In the genomic region with DNA sequence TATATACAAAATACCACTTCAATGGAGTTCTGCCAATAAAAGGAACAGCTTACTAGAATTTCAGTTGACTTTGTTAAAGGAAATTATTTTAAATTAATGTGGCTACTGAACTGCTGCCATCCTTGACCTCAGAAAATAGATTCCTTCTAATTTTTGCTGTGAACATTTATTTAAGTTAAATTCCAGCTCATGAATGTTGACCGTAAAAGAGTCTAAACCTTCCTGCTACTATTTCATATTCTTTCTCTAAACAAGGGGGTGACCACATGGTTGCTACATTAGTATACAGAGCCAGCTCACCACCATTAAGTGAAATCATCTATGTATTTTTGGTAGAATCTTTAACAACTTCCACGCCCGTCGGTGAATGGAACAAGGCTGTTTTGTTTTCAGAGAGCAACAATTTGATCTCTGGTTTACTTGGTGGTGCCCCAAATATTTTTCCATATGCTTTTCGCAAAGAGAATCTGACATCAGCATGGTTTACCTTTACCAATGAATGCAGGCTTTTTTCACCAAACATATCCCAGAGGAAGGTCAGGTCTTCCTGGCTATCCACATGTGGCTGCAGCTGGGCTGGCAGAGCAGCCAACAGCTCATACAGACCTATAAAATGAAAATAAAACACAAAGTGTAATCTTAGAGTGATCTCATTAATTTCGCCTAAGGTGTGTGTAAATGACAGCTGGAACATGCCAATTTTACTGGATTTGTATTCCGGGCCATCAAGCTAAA, we compare ENCODE assay signal across 20 cellular contexts.
DNase-seq lines count a peak whose midpoint lies in the region; ATAC-seq and TF ChIP-seq lines count a peak whose summit lies in the region.
"Had no signal": no experiment of that assay in that cellular context is flagged by ENCODE, and none has a peak within 500 bp of the region (broad histone marks: within the 10 kb centered on the region; RNA-seq: fewer than 3 reads in every experiment).

No MANE protein-coding gene starts in this region.

- POLR2A ChIA-PET in HEK293 (lab: Yijun Ruan, JAX) = no interaction called here
- POLR2A ChIA-PET in naive thymus-derived CD8-positive, alpha-beta T cell (lab: Charles Lee) = no interaction called here

- H3K4me1 Mint-ChIP-seq in naive thymus-derived CD8-positive, alpha-beta T cell = peaks cover 6 to 24% (median 15%) of the 10 kb centered on the region in 4 donors

- H3K9me3 ChIP-seq in HEK293 (ENCODE audit: control insufficient read depth, insufficient read depth, low read depth, low read length) (no peaks in the 10 kb centered on the region), tibial artery (no peaks in the 10 kb centered on the region)
- H3K9me3 ChIP-seq: SK-N-SH had no signal

- no peaks in the 10 kb centered on the region for H3K27me3 Mint-ChIP-seq in naive thymus-derived CD8-positive, alpha-beta T cell

- no peaks in the 10 kb centered on the region for H3K36me3 ChIP-seq in HEK293 (ENCODE audit: control insufficient read depth in 2 of 2, insufficient read depth in 1 of 2, low read length in 2 of 2)
- no peaks in the 10 kb centered on the region for H3K36me3 ChIP-seq in brain microvascular endothelial cell (replicated peaks)
- H3K36me3 ChIP-seq in tibial artery = no peaks in the 10 kb centered on the region

- H3K36me3 Mint-ChIP-seq in naive thymus-derived CD8-positive, alpha-beta T cell = peaks cover 8 to 75% (median 41%) of the 10 kb centered on the region in 3 donors

- H3K4me3 ChIP-seq in HEK293 (ENCODE audit: low read depth, low read length) = no peak overlapping the region
- no peak overlapping the region for H3K4me3 ChIP-seq in brain microvascular endothelial cell (ENCODE audit: low read depth, low read length)
- no peak overlapping the region for H3K4me3 ChIP-seq in tibial artery
- H3K4me3 ChIP-seq: BLaER1 treated with 17β-estradiol and CSF1 and Interleukin-3, amounts not matched to agents 10 nM and 100 nM had no signal

- in situ Hi-C loops in brain microvascular endothelial cell (cut with HindIII; ENCODE audit: low pct_ligation_motif_present, low sequenced_read_pairs) = no loop called here

- no peak for DNase-seq in brain microvascular endothelial cell
- peak; percentile 7 for DNase-seq in iris pigment epithelial cell (ENCODE audit: low read depth)
- DNase-seq in tibial artery = no peak
- no peak for DNase-seq in NCI-H2171 treated with DMSO at 0.1 percent for 48 hours (lab: John Stamatoyannopoulos, UW)
- DNase-seq in effector CD4-positive, alpha-beta T cell = no peak
- DNase-seq in naive thymus-derived CD8-positive, alpha-beta T cell = no peak
- DNase-seq: CD8-positive, alpha-beta T cell; DMS53; H7; MM.1S; NCI-H1105; NCI-H2081; NCI-H510A treated with DMSO at 0.1 percent for 48 hours; NCI-H774; OCI-M1; SHP77; SK-N-SH had no signal

- H3K27me3 ChIP-seq in brain microvascular endothelial cell (replicated peaks) (no peaks in the 10 kb centered on the region), tibial artery (no peaks in the 10 kb centered on the region)
- H3K27me3 ChIP-seq: BLaER1 treated with 17β-estradiol and CSF1 and Interleukin-3, amounts not matched to agents 10 nM and 100 nM had no signal

- H3K4me3 Mint-ChIP-seq in naive thymus-derived CD8-positive, alpha-beta T cell = no peak overlapping the region
- H3K4me3 Mint-ChIP-seq: CD8-positive, alpha-beta T cell had no signal

- H3K9me3 Mint-ChIP-seq in naive thymus-derived CD8-positive, alpha-beta T cell = no peaks in the 10 kb centered on the region
- H3K9me3 Mint-ChIP-seq: CD8-positive, alpha-beta T cell had no signal

- H3K27ac Mint-ChIP-seq in naive thymus-derived CD8-positive, alpha-beta T cell = no peak overlapping the region
- H3K27ac Mint-ChIP-seq: CD8-positive, alpha-beta T cell had no signal

- peaks cover 12% of the 10 kb centered on the region for H3K4me1 ChIP-seq in HEK293 (ENCODE audit: control insufficient read depth, insufficient read depth, low read length)
- H3K4me1 ChIP-seq in tibial artery = peaks cover 0 to 49% (median 6%) of the 10 kb centered on the region in 4 donors

- H3K27ac ChIP-seq in HEK293 (ENCODE audit: extremely low read depth, low read depth, low read length) (no peak overlapping the region; the same call in 1 of the 2 replicates), brain microvascular endothelial cell (peak overlapping the region; percentile 18), tibial artery (peak overlapping the region; percentile 36 to 60)
- H3K27ac ChIP-seq: BLaER1 treated with 17β-estradiol and CSF1 and Interleukin-3, amounts not matched to agents 10 nM and 100 nM; HL-60 had no signal

- TF ChIP-seq CTCF in HEK293 (tag by site-specific recombination; IDR thresholded peaks at IDR 0.05) (no peak), brain microvascular endothelial cell (IDR thresholded peaks at IDR 0.05; ENCODE audit: low read depth, low read length, missing control alignments) (no peak), tibial artery (IDR thresholded peaks at IDR 0.05) (no peak)

- ATAC-seq in naive thymus-derived CD8-positive, alpha-beta T cell = no peak
- ATAC-seq: CD8-positive, alpha-beta T cell had no signal

- intact Hi-C loops in tibial artery (cut with DNase I; ENCODE audit: low total_unique reads) = no loop called here

- CTCF ChIA-PET in HEK293 (lab: Yijun Ruan, JAX) = interaction anchor here (1.0 kb wide), 1 partner anchor 41 kb away, joined by 8 read pairs; no protein-coding TSS in a partner anchor

TF ChIP-seq in HEK293, 187 proteins besides CTCF, POLR2A, EP300 and RAD21:
- no peak for TF ChIP-seq ZNF140 (tag by site-specific recombination; IDR thresholded peaks at IDR 0.05)
- TF ChIP-seq FEZF1 (tag by site-specific recombination; IDR thresholded peaks at IDR 0.05) = 0 out of 2 replicates have a peak, but pooled peaks have one; percentile 7
